ENCODE assay signal across 15 cellular contexts in the genomic region with DNA sequence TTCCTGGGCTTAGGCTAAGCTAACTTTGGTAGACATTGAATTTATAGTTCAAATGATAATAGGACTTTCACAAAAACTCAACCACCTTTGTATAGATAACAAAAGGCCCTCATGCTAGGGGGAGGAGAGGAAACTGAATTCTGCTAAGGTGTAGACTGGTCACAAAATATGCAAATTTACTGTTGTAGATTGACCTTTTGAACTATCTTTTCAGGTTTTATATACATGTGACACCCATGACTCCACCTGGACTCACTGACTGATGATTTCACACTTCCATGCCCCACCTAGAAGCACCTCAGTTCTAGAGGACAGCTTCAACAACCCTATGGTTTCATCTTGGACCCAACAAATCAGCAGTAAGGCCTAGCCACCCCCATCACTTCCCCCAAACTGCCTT.
"Had no signal": no experiment of that assay in that cellular context is flagged by ENCODE, and none has a peak within 500 bp of the region (broad histone marks: within the 10 kb centered on the region; RNA-seq: fewer than 3 reads in every experiment).

No MANE protein-coding gene starts in this region.

- H3K9me3 Mint-ChIP-seq: activated CD4-positive, alpha-beta T cell treated with anti-CD3 and anti-CD28 coated beads, Interleukin-2, amount 10 ng/mL, durations not matched to agents 24 days and 14 days; activated naive CD4-positive, alpha-beta T cell treated with anti-CD3 and anti-CD28 coated beads for 36 hours; immature natural killer cell; natural killer cell treated with Interleukin-12 subunit alpha and Interleukin-12 subunit beta and Interleukin-15 and Interleukin-18, amount 100 ng/mL, for 72 hours; stimulated activated naive B cell treated with anti-CD40 and anti-IgM and Interleukin-4, amounts not matched to agents 10 μg/mL and 1 μg/mL and 100 μg/mL, for 72 hours; type B pancreatic cell had no signal

- H3K36me3 ChIP-seq: esophagus muscularis mucosa had no signal

- DNase-seq: activated CD4-positive, alpha-beta T cell treated with anti-CD3 and anti-CD28 coated beads, Interleukin-2, amount 10 ng/mL, durations not matched to agents 24 days and 14 days; activated naive CD4-positive, alpha-beta T cell treated with anti-CD3 and anti-CD28 coated beads for 36 hours; glutamatergic neuron; immature natural killer cell; nucleus accumbens; right cardiac atrium; stimulated activated CD4-positive, alpha-beta T cell treated with anti-CD3 and anti-CD28 coated beads, Interleukin-1b, Interleukin-23, amount 100 ng/mL, for 48 hours; stimulated activated naive B cell treated with anti-CD40 and anti-IgM and Interleukin-4, amounts not matched to agents 10 μg/mL and 1 μg/mL and 100 μg/mL, for 72 hours had no signal

- H3K36me3 Mint-ChIP-seq: immature natural killer cell; natural killer cell treated with Interleukin-12 subunit alpha and Interleukin-12 subunit beta and Interleukin-15 and Interleukin-18, amount 100 ng/mL, for 72 hours; stimulated activated naive B cell treated with anti-CD40 and anti-IgM and Interleukin-4, amounts not matched to agents 10 μg/mL and 1 μg/mL and 100 μg/mL, for 72 hours; type B pancreatic cell; WTC11 had no signal

- H3K27ac Mint-ChIP-seq: activated CD4-positive, alpha-beta T cell treated with anti-CD3 and anti-CD28 coated beads, Interleukin-2, amount 10 ng/mL, durations not matched to agents 24 days and 14 days; activated naive CD4-positive, alpha-beta T cell treated with anti-CD3 and anti-CD28 coated beads for 36 hours; immature natural killer cell; natural killer cell treated with Interleukin-12 subunit alpha and Interleukin-12 subunit beta and Interleukin-15 and Interleukin-18, amount 100 ng/mL, for 72 hours; progenitor cell of endocrine pancreas; stimulated activated naive B cell treated with anti-CD40 and anti-IgM and Interleukin-4, amounts not matched to agents 10 μg/mL and 1 μg/mL and 100 μg/mL, for 72 hours; type B pancreatic cell; WTC11 had no signal

- H3K9me3 ChIP-seq: esophagus muscularis mucosa had no signal

- H3K27ac ChIP-seq: esophagus muscularis mucosa had no signal

- H3K4me1 Mint-ChIP-seq: activated CD4-positive, alpha-beta T cell treated with anti-CD3 and anti-CD28 coated beads, Interleukin-2, amount 10 ng/mL, durations not matched to agents 24 days and 14 days; stimulated activated naive B cell treated with anti-CD40 and anti-IgM and Interleukin-4, amounts not matched to agents 10 μg/mL and 1 μg/mL and 100 μg/mL, for 72 hours had no signal

- H3K4me1 ChIP-seq: esophagus muscularis mucosa had no signal

- FAIRE-seq: astrocyte, endometrium had no signal

- H3K27me3 ChIP-seq: esophagus muscularis mucosa had no signal

- H3K4me3 ChIP-seq: esophagus muscularis mucosa had no signal

- H3K27me3 Mint-ChIP-seq: progenitor cell of endocrine pancreas, type B pancreatic cell had no signal

- ATAC-seq: natural killer cell treated with Interleukin-12 subunit alpha and Interleukin-12 subunit beta and Interleukin-15 and Interleukin-18, amount 100 ng/mL, for 72 hours; right cardiac atrium; stimulated activated naive B cell treated with anti-CD40 and anti-IgM and Interleukin-4, amounts not matched to agents 10 μg/mL and 1 μg/mL and 100 μg/mL, for 72 hours; WTC11 had no signal

- H3K4me3 Mint-ChIP-seq: activated CD4-positive, alpha-beta T cell treated with anti-CD3 and anti-CD28 coated beads, Interleukin-2, amount 10 ng/mL, durations not matched to agents 24 days and 14 days; activated naive CD4-positive, alpha-beta T cell treated with anti-CD3 and anti-CD28 coated beads for 36 hours; immature natural killer cell; natural killer cell treated with Interleukin-12 subunit alpha and Interleukin-12 subunit beta and Interleukin-15 and Interleukin-18, amount 100 ng/mL, for 72 hours; stimulated activated naive B cell treated with anti-CD40 and anti-IgM and Interleukin-4, amounts not matched to agents 10 μg/mL and 1 μg/mL and 100 μg/mL, for 72 hours; type B pancreatic cell; WTC11 had no signal
